21 cellular contexts compared by ENCODE assay signal in the genomic region with DNA sequence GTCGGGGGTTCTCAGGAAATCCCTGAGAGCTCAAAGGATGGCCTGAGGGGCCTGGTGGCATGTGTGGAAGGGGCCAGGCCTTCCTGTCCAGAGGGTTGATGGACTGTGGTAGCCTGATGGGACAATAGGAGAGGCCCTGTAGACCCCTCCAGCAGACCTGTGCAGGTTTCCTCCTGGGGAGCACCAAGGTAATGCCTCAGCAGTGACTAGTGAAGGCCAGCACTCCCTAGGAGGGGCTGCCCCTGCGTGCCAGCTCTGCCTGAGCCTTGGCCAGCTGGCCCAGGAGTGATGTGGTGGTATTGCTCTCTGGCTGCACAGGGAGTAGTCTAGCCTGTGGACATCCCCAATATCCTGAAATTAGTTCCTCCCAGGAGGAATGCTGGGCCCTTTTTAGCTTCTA. TPM values are rescaled to one million over a fixed set of nuclear protein-coding genes. Genes with fewer than 3 reads are reported as not detected.
DNase-seq lines count a peak whose midpoint lies in the region; ATAC-seq and TF ChIP-seq lines count a peak whose summit lies in the region.
"Had no signal": no experiment of that assay in that cellular context is flagged by ENCODE, and none has a peak within 500 bp of the region (broad histone marks: within the 10 kb centered on the region; RNA-seq: fewer than 3 reads in every experiment).

No MANE protein-coding gene starts in this region.

- peaks cover 69% of the 10 kb centered on the region for H3K4me1 Mint-ChIP-seq in activated CD8-positive, alpha-beta memory T cell treated with anti-CD3 and anti-CD28 coated beads, Interleukin-2, amount 10 ng/mL, durations not matched to agents 7 days and 5 days
- peaks cover 9% of the 10 kb centered on the region for H3K4me1 Mint-ChIP-seq in endothelial cell (ENCODE audit: unreplicated experiment)
- H3K4me1 Mint-ChIP-seq: H9 had no signal

- peak overlapping the region; percentile 12 for H3K27ac Mint-ChIP-seq in activated CD8-positive, alpha-beta memory T cell treated with anti-CD3 and anti-CD28 coated beads, Interleukin-2, amount 10 ng/mL, durations not matched to agents 7 days and 5 days
- H3K27ac Mint-ChIP-seq in endothelial cell (ENCODE audit: unreplicated experiment): no peak overlapping the region
- H3K27ac Mint-ChIP-seq: IgD-negative memory B cell had no signal

- H3K27ac ChIP-seq in esophagus muscularis mucosa (replicated peaks in 1 of 4) (peak overlapping the region; percentile 50 to 87 (median 80)), tibial artery (peak overlapping the region; percentile 1 to 75)
- H3K27ac ChIP-seq: GM23248 had no signal

- intact Hi-C loops in esophagus muscularis mucosa (cut with DNase I): no loop called here
- intact Hi-C loops in tibial artery (cut with DNase I; ENCODE audit: low total_unique reads): no loop called here

- 71% methylated on average over 1 of the region's 2 CpGs for WGBS in esophagus muscularis mucosa

- TF ChIP-seq POLR2A in esophagus muscularis mucosa (IDR thresholded peaks at IDR 0.05; ENCODE audit: low read depth): no peak

- H3K36me3 ChIP-seq in NT2/D1 (ENCODE audit: insufficient read depth, insufficient read length, low read length) (peaks cover 32% of the 10 kb centered on the region), esophagus muscularis mucosa (peaks cover 17 to 43% (median 35%) of the 10 kb centered on the region in 4 donors), tibial artery (peaks cover 24 to 37% (median 24%) of the 10 kb centered on the region in 3 donors)

- TF ChIP-seq EP300 in esophagus muscularis mucosa (IDR thresholded peaks at IDR 0.05): no peak

- no peaks in the 10 kb centered on the region for H3K9me3 Mint-ChIP-seq in activated CD8-positive, alpha-beta memory T cell treated with anti-CD3 and anti-CD28 coated beads, Interleukin-2, amount 10 ng/mL, durations not matched to agents 7 days and 5 days (ENCODE audit: low read depth)
- H3K9me3 Mint-ChIP-seq in endothelial cell (ENCODE audit: unreplicated experiment): no peaks in the 10 kb centered on the region
- H3K9me3 Mint-ChIP-seq: CD4-positive, CD25-positive, alpha-beta regulatory T cell; H9; IgD-negative memory B cell had no signal

- H3K9ac ChIP-seq in NT2/D1 (ENCODE audit: insufficient read length, low read depth): peak overlapping the region; percentile 50
- H3K9ac ChIP-seq: GM23248 had no signal

- H3K27me3 Mint-ChIP-seq in activated CD8-positive, alpha-beta memory T cell treated with anti-CD3 and anti-CD28 coated beads, Interleukin-2, amount 10 ng/mL, durations not matched to agents 7 days and 5 days: no peaks in the 10 kb centered on the region
- no peaks in the 10 kb centered on the region for H3K27me3 Mint-ChIP-seq in endothelial cell (ENCODE audit: unreplicated experiment)
- H3K27me3 Mint-ChIP-seq: CD4-positive, CD25-positive, alpha-beta regulatory T cell; IgD-negative memory B cell had no signal

- H3K4me3 Mint-ChIP-seq in activated CD8-positive, alpha-beta memory T cell treated with anti-CD3 and anti-CD28 coated beads, Interleukin-2, amount 10 ng/mL, durations not matched to agents 7 days and 5 days: no peak overlapping the region
- H3K4me3 Mint-ChIP-seq in endothelial cell (ENCODE audit: unreplicated experiment): no peak overlapping the region
- H3K4me3 Mint-ChIP-seq: CD4-positive, CD25-positive, alpha-beta regulatory T cell; H9; IgD-negative memory B cell had no signal

- TF ChIP-seq CTCF in esophagus muscularis mucosa (IDR thresholded peaks at IDR 0.05) (no peak), tibial artery (IDR thresholded peaks at IDR 0.05) (no peak), endothelial cell (IDR thresholded peaks at IDR 0.05; ENCODE audit: unreplicated experiment) (no peak)

- H3K4me1 ChIP-seq in NT2/D1 (ENCODE audit: insufficient read depth, insufficient read length) (peaks cover 6% of the 10 kb centered on the region), esophagus muscularis mucosa (peaks cover 0 to 43% (median 40%) of the 10 kb centered on the region in 4 donors), tibial artery (peaks cover 0 to 42% (median 26%) of the 10 kb centered on the region in 4 donors)

- ATAC-seq in activated CD8-positive, alpha-beta memory T cell treated with anti-CD3 and anti-CD28 coated beads, Interleukin-2, amount 10 ng/mL, durations not matched to agents 7 days and 5 days: no peak

- no peak for DNase-seq in activated CD8-positive, alpha-beta memory T cell treated with anti-CD3 and anti-CD28 coated beads, Interleukin-2, amount 10 ng/mL, durations not matched to agents 7 days and 5 days
- no peak for DNase-seq in activated CD8-positive, alpha-beta memory T cell treated with anti-CD3 and anti-CD28 coated beads for 24 hours
- DNase-seq in NT2/D1 (ENCODE audit: low read depth, low spot score) (no peak), esophagus muscularis mucosa (ENCODE audit: extremely low spot score) (no peak), tibial artery (no peak), endothelial cell (ENCODE audit: low spot score) (no peak)
- DNase-seq in activated CD4-positive, alpha-beta T cell treated with anti-CD3 and anti-CD28 coated beads for 1 hour: no peak
- no peak for DNase-seq in activated CD4-positive, alpha-beta T cell treated with anti-CD3 and anti-CD28 coated beads, Interleukin-2, amount 50 U/mL, for 1 hour
- DNase-seq: 8988T; CD4-positive, CD25-positive, alpha-beta regulatory T cell; GM23248; H9; Karpas-422; NCI-H1092; NCI-H1417 treated with DMSO at 0.1 percent for 48 hours; NCI-H1694 treated with DMSO at 0.1 percent for 48 hours; NCI-H2081; NCI-H2227 treated with DMSO at 0.1 percent for 48 hours; NCI-H69; SHP77 treated with DMSO at 0.1 percent for 48 hours had no signal

- CTCF ChIA-PET in activated CD8-positive, alpha-beta memory T cell treated with anti-CD3 and anti-CD28 coated beads, Interleukin-2, amount 10 ng/mL, durations not matched to agents 7 days and 5 days (lab: Charles Lee): interaction anchor here (0.9 to 2.1 kb wide), 6 partner anchors 10 to 257 kb away, joined by 3 to 5 read pairs (median 3); no protein-coding TSS in a partner anchor

- H3K27me3 ChIP-seq in NT2/D1 (ENCODE audit: insufficient read depth, insufficient read length): no peaks in the 10 kb centered on the region
- H3K27me3 ChIP-seq in esophagus muscularis mucosa: no peaks in the 10 kb centered on the region
- H3K27me3 ChIP-seq in tibial artery: no peaks in the 10 kb centered on the region

- H3K36me3 Mint-ChIP-seq in activated CD8-positive, alpha-beta memory T cell treated with anti-CD3 and anti-CD28 coated beads, Interleukin-2, amount 10 ng/mL, durations not matched to agents 7 days and 5 days: peaks cover 42% of the 10 kb centered on the region
- peaks cover 16% of the 10 kb centered on the region for H3K36me3 Mint-ChIP-seq in endothelial cell (ENCODE audit: low read depth, unreplicated experiment)

- H3K4me3 ChIP-seq in NT2/D1 (ENCODE audit: insufficient read length, low read depth): no peak overlapping the region
- H3K4me3 ChIP-seq in esophagus muscularis mucosa: no peak overlapping the region
- no peak overlapping the region for H3K4me3 ChIP-seq in tibial artery
- H3K4me3 ChIP-seq: GM23248 had no signal

- no peaks in the 10 kb centered on the region for H3K9me3 ChIP-seq in NT2/D1 (ENCODE audit: insufficient read depth, low read length)
- no peaks in the 10 kb centered on the region for H3K9me3 ChIP-seq in esophagus muscularis mucosa
- no peaks in the 10 kb centered on the region for H3K9me3 ChIP-seq in tibial artery

RNA-seq across cellular contexts. Expression of a gene that starts 13.8 kb away (rescaled TPM):
- total RNA-seq in activated CD8-positive, alpha-beta memory T cell treated with anti-CD3 and anti-CD28 coated beads, Interleukin-2, amount 10 ng/mL, durations not matched to agents 7 days and 5 days: 100 to 1,000 TPM; 114 to 155 TPM
- total RNA-seq in esophagus muscularis mucosa (10 to 100 TPM; 31.1 to 45.3 (median 38.7) TPM), endothelial cell (ENCODE audit: unreplicated experiment) (21.7 TPM)

RNA-seq across cellular contexts. Expression of a gene that starts 14.0 kb away (rescaled TPM):
- total RNA-seq in activated CD8-positive, alpha-beta memory T cell treated with anti-CD3 and anti-CD28 coated beads, Interleukin-2, amount 10 ng/mL, durations not matched to agents 7 days and 5 days: 10 to 100 TPM; 77.7 to 90.2 TPM
- total RNA-seq in esophagus muscularis mucosa (100 to 1,000 TPM in 1 of 4 donors, 10 to 100 TPM in 3; 47.3 to 139 (median 62.6) TPM), endothelial cell (ENCODE audit: unreplicated experiment) (29.1 TPM)

RNA-seq across cellular contexts. Expression of a gene that starts 25.1 kb away (rescaled TPM):
- total RNA-seq in activated CD8-positive, alpha-beta memory T cell treated with anti-CD3 and anti-CD28 coated beads, Interleukin-2, amount 10 ng/mL, durations not matched to agents 7 days and 5 days: 10 to 100 TPM; 56.1 to 69.6 TPM
- total RNA-seq in esophagus muscularis mucosa: 10 to 100 TPM; 29.7 to 46.4 (median 34.4) TPM
- total RNA-seq in endothelial cell (ENCODE audit: unreplicated experiment): 58.0 TPM

RNA-seq across cellular contexts. Expression of a gene that starts 46.1 kb away (rescaled TPM):
- total RNA-seq in activated CD8-positive, alpha-beta memory T cell treated with anti-CD3 and anti-CD28 coated beads, Interleukin-2, amount 10 ng/mL, durations not matched to agents 7 days and 5 days: 10 to 100 TPM; 30.1 to 31.5 TPM
- total RNA-seq in esophagus muscularis mucosa (10 to 100 TPM; 24.5 to 29.0 (median 26.0) TPM), endothelial cell (ENCODE audit: unreplicated experiment) (22.8 TPM)
